ENCODE assay signal across 29 cellular contexts in the genomic region with DNA sequence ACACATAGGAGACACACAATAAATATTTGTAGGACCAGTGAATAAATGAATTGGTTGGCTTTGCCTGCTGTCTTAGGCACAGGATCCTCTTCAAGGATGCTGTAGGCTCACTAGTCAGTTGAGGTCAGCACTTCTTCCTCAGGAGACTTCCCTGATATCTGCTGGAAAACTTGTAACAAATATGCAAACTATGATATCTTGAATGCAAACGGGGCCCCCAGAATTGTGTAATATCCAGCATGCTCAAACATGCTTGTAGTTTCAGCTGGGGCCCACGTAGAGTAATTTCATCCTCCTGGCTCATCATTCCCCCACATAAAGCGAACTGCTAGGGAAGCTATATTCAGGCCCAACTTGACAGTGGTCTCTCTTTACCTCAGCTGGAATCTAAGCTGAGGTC. TPM values are rescaled to one million over a fixed set of nuclear protein-coding genes. Genes with fewer than 3 reads are reported as not detected.
A peak's percentile ranks its signal among the peaks of the same experiment; 100 is the strongest.
DNase-seq lines count a peak whose midpoint lies in the region; FAIRE-seq and TF ChIP-seq lines count a peak whose summit lies in the region.
"Had no signal": no experiment of that assay in that cellular context is flagged by ENCODE, and none has a peak within 500 bp of the region (broad histone marks: within the 10 kb centered on the region; RNA-seq: fewer than 3 reads in every experiment).

No MANE protein-coding gene starts in this region.

- H3K4me2 ChIP-seq in GM23248 (ENCODE audit: unreplicated experiment) (no peak overlapping the region), mammary epithelial cell (ENCODE audit: insufficient read depth, low read depth, low read length) (peak overlapping the region; percentile 62), keratinocyte (ENCODE audit: control insufficient read depth, extremely low read depth, insufficient read depth, low read depth, low read length) (peak overlapping the region; percentile 13)

- no peaks in the 10 kb centered on the region for H3K9me3 ChIP-seq in GM23248 (ENCODE audit: low read depth)
- no peaks in the 10 kb centered on the region for H3K9me3 ChIP-seq in mammary epithelial cell (replicated peaks; ENCODE audit: insufficient read depth, low read length)
- H3K9me3 ChIP-seq in keratinocyte (ENCODE audit: control insufficient read depth, low read depth, low read length): no peaks in the 10 kb centered on the region
- H3K9me3 ChIP-seq: testis had no signal

- H3K4me1 Mint-ChIP-seq in endothelial cell (ENCODE audit: unreplicated experiment): no peaks in the 10 kb centered on the region

- no peaks in the 10 kb centered on the region for H3K9me3 Mint-ChIP-seq in endothelial cell (ENCODE audit: unreplicated experiment)
- H3K9me3 Mint-ChIP-seq: activated T-helper 1 cell treated with anti-CD3 and anti-CD28 coated beads, Interleukin-12 subunit alpha, Interleukin-12 subunit beta, Interleukin-2, Interleukin-4 antibody, amounts not matched to agents 30 ng/mL and 10 ng/mL and 1 ng/mL, durations not matched to agents 14 hours and 24 hours and 36 hours; T-helper 1 cell treated with Interleukin-12 subunit alpha and Interleukin-12 subunit beta and Interleukin-4 antibody, amounts not matched to agents 30 μg/mL and 1 μg/mL, for 36 hours had no signal

- H3K9me2 ChIP-seq in GM23248 (ENCODE audit: insufficient read depth): no peaks in the 10 kb centered on the region

- H3F3A ChIP-seq in GM23248 (ENCODE audit: insufficient read depth): no peaks in the 10 kb centered on the region

- H3K9ac ChIP-seq in GM23248 (no peak overlapping the region), mammary epithelial cell (ENCODE audit: insufficient read depth, low read length) (no peak overlapping the region), keratinocyte (ENCODE audit: control insufficient read depth, extremely low read depth, insufficient read depth, low read length) (no peak overlapping the region)
- H3K9ac ChIP-seq: parathyroid adenoma had no signal

- H3K4me3 ChIP-seq in GM23248 (no peak overlapping the region), mammary epithelial cell (replicated peaks in 1 of 3; ENCODE audit: insufficient read depth in 1 of 3, low read depth in 2 of 3, low read length in 3 of 3) (no peak overlapping the region), keratinocyte (ENCODE audit: control insufficient read depth in 2 of 3, extremely low read depth in 1 of 3, insufficient read depth in 2 of 3, low read depth in 1 of 3, low read length in 3 of 3) (no peak overlapping the region)
- H3K4me3 ChIP-seq: testis had no signal

- peaks cover 4% of the 10 kb centered on the region for H3K27me3 Mint-ChIP-seq in endothelial cell (ENCODE audit: unreplicated experiment)

- FAIRE-seq in keratinocyte (lab: Jason Lieb, UNC): no peak
- FAIRE-seq: H1, islet of Langerhans had no signal

- H3K9me1 ChIP-seq in keratinocyte (ENCODE audit: control insufficient read depth, extremely low read depth, insufficient read depth, low read length): peaks cover 2% of the 10 kb centered on the region

- H3K4me3 Mint-ChIP-seq in endothelial cell (ENCODE audit: unreplicated experiment): no peak overlapping the region
- H3K4me3 Mint-ChIP-seq: activated T-helper 1 cell treated with anti-CD3 and anti-CD28 coated beads, Interleukin-12 subunit alpha, Interleukin-12 subunit beta, Interleukin-2, Interleukin-4 antibody, amounts not matched to agents 30 ng/mL and 10 ng/mL and 1 ng/mL, durations not matched to agents 14 hours and 24 hours and 36 hours; T-helper 1 cell treated with Interleukin-12 subunit alpha and Interleukin-12 subunit beta and Interleukin-4 antibody, amounts not matched to agents 30 μg/mL and 1 μg/mL, for 36 hours had no signal

- H2AFZ ChIP-seq in GM23248 (no peak overlapping the region), mammary epithelial cell (ENCODE audit: low read depth, low read length) (peak overlapping the region; percentile 75), keratinocyte (ENCODE audit: control insufficient read depth, low read length) (peak overlapping the region; percentile 6)
- H2AFZ ChIP-seq: parathyroid adenoma had no signal

- 80 to 81% methylated on average over 3 of the region's 3 CpGs for WGBS in GM23248 (ENCODE audit: low coverage in 1 of 2, low lambda C conversion rate in 2 of 2, missing lambda C conversion rate in 2 of 2), 2 experiments
- WGBS in mammary epithelial cell (ENCODE audit: low coverage, missing lambda C conversion rate): 19% methylated on average over 3 of the region's 3 CpGs

- H3K79me2 ChIP-seq in GM23248 (ENCODE audit: insufficient read depth) (no peaks in the 10 kb centered on the region), mammary epithelial cell (ENCODE audit: insufficient read depth, low read length) (no peaks in the 10 kb centered on the region), keratinocyte (ENCODE audit: control insufficient read depth, insufficient read depth, low read length) (no peaks in the 10 kb centered on the region)
- H3K79me2 ChIP-seq: parathyroid adenoma had no signal

- CTCF ChIA-PET in mammary epithelial cell (lab: Charles Lee; ENCODE audit: low non-redundant PET): no interaction called here

- H3K4me1 ChIP-seq in GM23248 (ENCODE audit: insufficient read depth): peaks cover 4% of the 10 kb centered on the region; the same call in 1 of the 2 replicates
- H3K4me1 ChIP-seq in mammary epithelial cell (ENCODE audit: insufficient read depth, low read length): peaks cover 7% of the 10 kb centered on the region
- H3K4me1 ChIP-seq in keratinocyte (ENCODE audit: control insufficient read depth, extremely low read depth, insufficient read depth, low read length): peaks cover 8% of the 10 kb centered on the region
- H3K4me1 ChIP-seq: parathyroid adenoma, testis had no signal

- intact Hi-C loops in mammary epithelial cell (cut with micrococcal nuclease): no loop called here

- H3K27me3 ChIP-seq in GM23248 (replicated peaks; ENCODE audit: insufficient read depth): no peaks in the 10 kb centered on the region
- no peaks in the 10 kb centered on the region for H3K27me3 ChIP-seq in mammary epithelial cell (ENCODE audit: insufficient read depth, low read length)
- no peaks in the 10 kb centered on the region for H3K27me3 ChIP-seq in keratinocyte (ENCODE audit: control insufficient read depth, extremely low read depth, insufficient read depth, low read length)
- H3K27me3 ChIP-seq: testis had no signal

- peak; percentile 2 for DNase-seq in GM23248
- peak; percentile 23 for DNase-seq in NCI-H526 treated with DMSO at 0.1 percent for 48 hours (lab: John Stamatoyannopoulos, UW)
- peak; percentile 69 for DNase-seq in mammary epithelial cell
- DNase-seq in keratinocyte (ENCODE audit: low read depth, low spot score): no peak
- no peak for DNase-seq in endothelial cell (ENCODE audit: low spot score)
- DNase-seq in stimulated activated CD4-positive, alpha-beta T cell treated with anti-CD3 and anti-CD28 coated beads, Interleukin-12 subunit alpha, Interleukin-12 subunit beta, amount 100 ng/mL, for 4 hours: no peak
- DNase-seq in D341Med (ENCODE audit: low spot score): no peak
- DNase-seq in COLO829 (ENCODE audit: low spot score): no peak
- DNase-seq: activated CD4-positive, alpha-beta T cell treated with anti-CD3 and anti-CD28 coated beads, Interleukin-2, amount 50 U/mL, for 48 hours; activated CD8-positive, alpha-beta memory T cell treated with anti-CD3 and anti-CD28 coated beads, Interleukin-2, amount 50 U/mL, for 4 hours; activated naive CD4-positive, alpha-beta T cell treated with Interleukin-2 at 50 U/mL for 16 hours; Calu3; DND-41; Kasumi-1; left ventricle myocardium superior; MV-4-11; NCI-H1694; NCI-H446 treated with DMSO at 0.1 percent for 48 hours; OCI-M1; retina; stimulated activated CD4-positive, alpha-beta T cell treated with anti-CD3 and anti-CD28 coated beads, Interleukin-2, amount 100 ng/mL, for 24 hours; stimulated activated naive CD8-positive, alpha-beta T cell treated with anti-CD3 and anti-CD28 coated beads, Interleukin-15, Interleukin-2, amounts not matched to agents 100 U/mL and 50 U/mL, for 24 hours; testis had no signal

- H3K27ac Mint-ChIP-seq in endothelial cell (ENCODE audit: unreplicated experiment): no peak overlapping the region
- H3K27ac Mint-ChIP-seq: activated T-helper 1 cell treated with anti-CD3 and anti-CD28 coated beads, Interleukin-12 subunit alpha, Interleukin-12 subunit beta, Interleukin-2, Interleukin-4 antibody, amounts not matched to agents 30 ng/mL and 10 ng/mL and 1 ng/mL, durations not matched to agents 14 hours and 24 hours and 36 hours; T-helper 1 cell treated with Interleukin-12 subunit alpha and Interleukin-12 subunit beta and Interleukin-4 antibody, amounts not matched to agents 30 μg/mL and 1 μg/mL, for 36 hours had no signal

- in situ Hi-C loops in GM23248 (cut with MboI) (no loop called here), mammary epithelial cell (cut with MboI; ENCODE audit: low sequenced_read_pairs in 2 of 2) (no loop called here)

- dilution Hi-C loops in mammary epithelial cell (cut with HindIII; ENCODE audit: low sequenced_read_pairs) (no loop called here), keratinocyte (cut with MboI; ENCODE audit: extremely low pct_ligation_motif_present, low sequenced_read_pairs) (no loop called here)

- no TSS peak for BruUV-seq in mammary epithelial cell (replicated peaks; lab: Mats Ljungman, UMichigan)

- H3K36me3 ChIP-seq in GM23248 (ENCODE audit: low read depth): no peaks in the 10 kb centered on the region
- H3K36me3 ChIP-seq in mammary epithelial cell (ENCODE audit: insufficient read depth, low read length): no peaks in the 10 kb centered on the region
- H3K36me3 ChIP-seq in keratinocyte (ENCODE audit: control insufficient read depth in 2 of 2, extremely low read depth in 1 of 2, insufficient read depth in 2 of 2, low read length in 2 of 2): no peaks in the 10 kb centered on the region

- H4K20me1 ChIP-seq in GM23248 (ENCODE audit: insufficient read depth) (no peaks in the 10 kb centered on the region), mammary epithelial cell (ENCODE audit: insufficient read depth, low read length) (no peaks in the 10 kb centered on the region), keratinocyte (ENCODE audit: control insufficient read depth, extremely low read depth, insufficient read depth, low read length) (no peaks in the 10 kb centered on the region)

- peaks cover 8% of the 10 kb centered on the region for H3K36me3 Mint-ChIP-seq in endothelial cell (ENCODE audit: low read depth, unreplicated experiment)

- H3K27ac ChIP-seq in GM23248 (no peak overlapping the region), mammary epithelial cell (ENCODE audit: insufficient read depth, low read depth, low read length) (no peak overlapping the region), keratinocyte (ENCODE audit: control insufficient read depth, insufficient read depth, low read length) (no peak overlapping the region)
- H3K27ac ChIP-seq: C4-2B, parathyroid adenoma, testis had no signal

- TF ChIP-seq CTCF in mammary epithelial cell (conservative IDR thresholded peaks at IDR 0.05 in 1 of 2, IDR thresholded peaks at IDR 0.05 in 1 of 2; ENCODE audit: extremely low read depth in 1 of 2, insufficient read depth in 1 of 2, low read depth in 1 of 2, low read length in 2 of 2): no peak
- no peak for TF ChIP-seq CTCF in keratinocyte (optimal IDR thresholded peaks at IDR 0.05 in 1 of 3, IDR thresholded peaks at IDR 0.05 in 1 of 3, conservative IDR thresholded peaks at IDR 0.05 in 1 of 3; ENCODE audit: extremely low read depth in 1 of 3, insufficient read depth in 2 of 3, low read length in 3 of 3)
- TF ChIP-seq CTCF in endothelial cell (IDR thresholded peaks at IDR 0.05; ENCODE audit: unreplicated experiment): no peak

RNA-seq across cellular contexts. Expression of a gene that starts 43.6 kb away (rescaled TPM):
- total RNA-seq in GM23248 (2014; rRNA removed; shearing (Covaris generic)): 16.3 and 20.6 TPM in 2 replicates
- 134 and 145 TPM in 2 replicates for polyA plus RNA-seq in GM23248 (2016; fragmentation: Nextera tagmentation; extraction: Ambion mirVana)
- 10 to 100 TPM; 10.8 to 79.7 TPM for total RNA-seq in mammary epithelial cell
- 34.3 TPM for polyA plus RNA-seq in mammary epithelial cell
- 17.0 TPM for polyA minus RNA-seq in mammary epithelial cell
- 27.7 to 66.4 TPM (median 42.2 TPM) in 3 replicates for polyA plus RNA-seq in keratinocyte
- polyA plus RNA-seq in keratinocyte (2011; ENCODE audit: low read depth): 18.5 TPM
- 28.7 and 46.0 TPM in 2 replicates for polyA plus RNA-seq in keratinocyte (2011; cell fraction: cytosol; rRNA removed)
- polyA plus RNA-seq in keratinocyte (2011; cell fraction: nucleus; rRNA removed): 8.3 and 9.0 TPM in 2 replicates
- 50.9 and 65.0 TPM in 2 replicates for polyA plus RNA-seq in keratinocyte (2012; ENCODE audit: low replicate concordance)
- 10.3 to 14.2 TPM (median 11.6 TPM) in 3 replicates for polyA minus RNA-seq in keratinocyte
- polyA minus RNA-seq in keratinocyte (2011; cell fraction: cytosol; rRNA and poly(A)+ RNA removed): 18.2 TPM
- 3.9 and 4.3 TPM in 2 replicates for polyA minus RNA-seq in keratinocyte (2011; cell fraction: nucleus; rRNA and poly(A)+ RNA removed)
- 23.2 TPM for total RNA-seq in endothelial cell (ENCODE audit: unreplicated experiment)

Comparison
In these comparisons a context has a peak if more than half of its experiments do, and no peak if none do; other contexts are left out.
1. DNase-seq: peak in GM23248 (single experiment), NCI-H526 treated with DMSO at 0.1 percent for 48 hours (single experiment) and mammary epithelial cell (single experiment); none in keratinocyte (single experiment), endothelial cell (single experiment), stimulated activated CD4-positive, alpha-beta T cell treated with anti-CD3 and anti-CD28 coated beads, Interleukin-12 subunit alpha, Interleukin-12 subunit beta, amount 100 ng/mL, for 4 hours (single experiment), D341Med (single experiment) and COLO829 (single experiment).